ENCODE assay signal across 9 cellular contexts in the genomic region with DNA sequence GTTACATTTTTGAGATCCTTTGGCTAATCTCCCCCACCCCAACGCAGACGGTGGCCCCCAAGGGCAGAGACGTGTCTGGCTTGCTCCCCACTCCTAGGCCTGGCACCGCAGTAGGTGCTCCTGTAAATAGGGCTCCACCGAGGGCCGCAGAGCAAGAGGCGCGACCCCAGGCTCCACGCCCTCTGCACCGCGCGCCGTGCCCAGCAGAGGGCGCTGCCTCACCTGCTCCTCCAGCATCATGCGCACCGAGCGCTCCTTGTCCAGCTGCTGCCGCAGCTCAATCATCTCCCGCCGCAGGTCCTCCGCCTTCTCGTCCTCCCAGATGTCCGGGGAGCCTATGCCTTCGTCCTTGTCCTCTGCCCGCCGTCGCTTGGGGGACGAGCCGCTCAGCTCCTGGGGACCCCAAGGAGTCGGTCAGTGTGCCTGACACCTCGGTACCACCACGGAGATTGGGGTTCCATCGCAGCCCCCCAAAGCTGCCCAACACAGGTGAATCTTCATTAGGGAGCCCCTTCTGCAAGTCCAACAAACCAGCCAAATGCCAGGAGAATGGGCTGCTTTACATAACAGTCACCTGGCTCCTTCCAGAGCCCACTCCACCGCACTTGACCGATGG. TPM values are rescaled to one million over a fixed set of nuclear protein-coding genes. Genes with fewer than 3 reads are reported as not detected.
DNase-seq lines count a peak whose midpoint lies in the region; ATAC-seq and TF ChIP-seq lines count a peak whose summit lies in the region.
"Had no signal": no experiment of that assay in that cellular context is flagged by ENCODE, and none has a peak within 500 bp of the region (broad histone marks: within the 10 kb centered on the region; RNA-seq: fewer than 3 reads in every experiment).

No MANE protein-coding gene starts in this region.

- ATAC-seq in thoracic aorta (ENCODE audit: insufficient number of reproducible peaks, low FRiP score, low read depth) = no peak
- no peak for ATAC-seq in HG03439 (IDR thresholded peaks at IDR 0.05; ENCODE audit: unreplicated experiment)
- no peak for ATAC-seq in GM18870 (IDR thresholded peaks at IDR 0.05; ENCODE audit: unreplicated experiment)

- peak; percentile 42 for TF ChIP-seq CTCF in GM06990 (IDR thresholded peaks at IDR 0.05; ENCODE audit: insufficient read depth, low read length, poor library complexity, severe bottlenecking)
- peak; percentile 70 for TF ChIP-seq CTCF in thoracic aorta (IDR thresholded peaks at IDR 0.05)

- peaks cover 7% of the 10 kb centered on the region for H3K36me3 ChIP-seq in GM06990 (ENCODE audit: control insufficient read depth, insufficient read depth, low read length)
- peaks cover 5% of the 10 kb centered on the region for H3K36me3 ChIP-seq in thoracic aorta

- H3K27me3 ChIP-seq in GM06990 (replicated peaks; ENCODE audit: control insufficient read depth, insufficient read depth, low read length) (no peaks in the 10 kb centered on the region), thoracic aorta (replicated peaks; ENCODE audit: insufficient read depth) (no peaks in the 10 kb centered on the region)
- H3K27me3 ChIP-seq: SJSA1 had no signal

- H3K4me3 ChIP-seq in GM06990 (replicated peaks; ENCODE audit: low read depth, low read length) = no peak overlapping the region
- H3K4me3 ChIP-seq in thoracic aorta = no peak overlapping the region
- H3K4me3 ChIP-seq: SJSA1 had no signal

- no peak overlapping the region for H3K27ac ChIP-seq in thoracic aorta
- H3K27ac ChIP-seq: SJSA1 had no signal

- DNase-seq in GM06990 (ENCODE audit: extremely low read depth, insufficient read length) (peak; percentile 42), NCI-H524 treated with DMSO at 0.1 percent for 48 hours (lab: John Stamatoyannopoulos, UW) (peak; percentile 17), left kidney (ENCODE audit: low read depth, low spot score) (peak; percentile 67), thoracic aorta (ENCODE audit: low spot score) (no peak), DMS79 treated with DMSO at 0.1 percent for 48 hours (lab: John Stamatoyannopoulos, UW) (no peak)
- peak; percentile 11 for DNase-seq in activated naive CD8-positive, alpha-beta T cell treated with anti-CD3 and anti-CD28 coated beads, Interleukin-2, amount 50 U/mL, for 16 hours (ENCODE audit: low read depth, low spot score)

- H3K4me1 ChIP-seq in thoracic aorta (ENCODE audit: control insufficient read depth in 1 of 2, low read depth in 2 of 2) = no peaks in the 10 kb centered on the region

- H3K9me3 ChIP-seq in thoracic aorta = no peaks in the 10 kb centered on the region
- H3K9me3 ChIP-seq: SJSA1 had no signal

RNA-seq across cellular contexts. Expression of a gene that starts 11.2 kb away (rescaled TPM):
- total RNA-seq in thoracic aorta = 1 to 10 TPM; 3.5 to 7.6 TPM

RNA-seq across cellular contexts. Expression of a gene that starts 19.8 kb away (rescaled TPM):
- total RNA-seq in thoracic aorta = 1 to 10 TPM in 1 of 2 donors, under 1 TPM in 1; 0.68 to 1.1 TPM

RNA-seq across cellular contexts. Expression of a gene that starts 54.2 kb away (rescaled TPM):
- total RNA-seq in thoracic aorta = 10 to 100 TPM; 19.5 to 32.9 TPM

Comparison
In these comparisons a context has a peak if more than half of its experiments do, and no peak if none do; other contexts are left out.
1. DNase-seq: peak in GM06990 (single experiment), NCI-H524 treated with DMSO at 0.1 percent for 48 hours (single experiment), activated naive CD8-positive, alpha-beta T cell treated with anti-CD3 and anti-CD28 coated beads, Interleukin-2, amount 50 U/mL, for 16 hours (single experiment) and left kidney (single experiment); none in thoracic aorta (single experiment) and DMS79 treated with DMSO at 0.1 percent for 48 hours (single experiment).